ENCODE assay signal across 1 cellular context in genomic region chr1:59814901-59815825, GRCh38.
A peak's percentile ranks its signal among the peaks of the same experiment; 100 is the strongest.
TF ChIP-seq lines count a peak whose summit lies in the region.

TSS of gene HOOK1 (plus strand) at chr1:59814949. CDS start at chr1:59815118, 169 bp downstream.

TF ChIP-seq in WTC11, 78 proteins besides CTCF, POLR2A, EP300 and RAD21 (continued from another document and continues in another):
- no peak for TF ChIP-seq PRDM15 (CRISPR knock-in tag; IDR thresholded peaks at IDR 0.05)
- no peak for TF ChIP-seq SOX15 (CRISPR knock-in tag; IDR thresholded peaks at IDR 0.05)
- TF ChIP-seq EMX1 (CRISPR knock-in tag; IDR thresholded peaks at IDR 0.05) = no peak
- 0 out of 2 replicates have a peak, but pooled peaks have one; percentile 34 for TF ChIP-seq TP53 (CRISPR knock-in tag; IDR thresholded peaks at IDR 0.05)
- TF ChIP-seq ATF6 (CRISPR knock-in tag; IDR thresholded peaks at IDR 0.05) = no peak
- no peak for TF ChIP-seq RORB (CRISPR knock-in tag; IDR thresholded peaks at IDR 0.05)
- TF ChIP-seq IRF2 (CRISPR knock-in tag; IDR thresholded peaks at IDR 0.05; ENCODE audit: borderline replicate concordance, low read depth) = no peak
- TF ChIP-seq ZNF232 (CRISPR knock-in tag; IDR thresholded peaks at IDR 0.05) = no peak
- no peak for TF ChIP-seq ZNF671 (CRISPR knock-in tag; IDR thresholded peaks at IDR 0.05)
- TF ChIP-seq JAZF1 (CRISPR knock-in tag; IDR thresholded peaks at IDR 0.05) = no peak
- TF ChIP-seq HMGA2 (CRISPR knock-in tag; IDR thresholded peaks at IDR 0.05) = no peak
- TF ChIP-seq FOXK1 (CRISPR knock-in tag; IDR thresholded peaks at IDR 0.05) = 0 out of 2 replicates have a peak, but pooled peaks have one; percentile 22
- TF ChIP-seq KAT7 (CRISPR knock-in tag; IDR thresholded peaks at IDR 0.05; ENCODE audit: borderline replicate concordance) = 0 out of 2 replicates have a peak, but pooled peaks have one; percentile 50
- no peak; the same call in 1 of the 2 replicates for TF ChIP-seq RELA (CRISPR knock-in tag; IDR thresholded peaks at IDR 0.05; ENCODE audit: borderline replicate concordance)
- TF ChIP-seq CBFB (CRISPR knock-in tag; IDR thresholded peaks at IDR 0.05; ENCODE audit: low read depth) = no peak
- TF ChIP-seq SMAD3 (CRISPR knock-in tag; IDR thresholded peaks at IDR 0.05; ENCODE audit: borderline replicate concordance) = no peak
- TF ChIP-seq CREB1 (CRISPR knock-in tag; IDR thresholded peaks at IDR 0.05) = peak; percentile 50; the same call in 1 of the 2 replicates
- peak; percentile 54; the same call in 1 of the 2 replicates for TF ChIP-seq NFE2L1 (CRISPR knock-in tag; IDR thresholded peaks at IDR 0.05)
- TF ChIP-seq, protein P1, sequence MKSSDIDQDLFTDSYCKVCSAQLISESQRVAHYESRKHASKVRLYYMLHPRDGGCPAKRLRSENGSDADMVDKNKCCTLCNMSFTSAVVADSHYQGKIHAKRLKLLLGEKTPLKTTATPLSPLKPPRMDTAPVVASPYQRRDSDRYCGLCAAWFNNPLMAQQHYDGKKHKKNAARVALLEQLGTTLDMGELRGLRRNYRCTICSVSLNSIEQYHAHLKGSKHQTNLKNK (CRISPR knock-in tag; IDR thresholded peaks at IDR 0.05) = no peak
- TF ChIP-seq, protein P2, sequence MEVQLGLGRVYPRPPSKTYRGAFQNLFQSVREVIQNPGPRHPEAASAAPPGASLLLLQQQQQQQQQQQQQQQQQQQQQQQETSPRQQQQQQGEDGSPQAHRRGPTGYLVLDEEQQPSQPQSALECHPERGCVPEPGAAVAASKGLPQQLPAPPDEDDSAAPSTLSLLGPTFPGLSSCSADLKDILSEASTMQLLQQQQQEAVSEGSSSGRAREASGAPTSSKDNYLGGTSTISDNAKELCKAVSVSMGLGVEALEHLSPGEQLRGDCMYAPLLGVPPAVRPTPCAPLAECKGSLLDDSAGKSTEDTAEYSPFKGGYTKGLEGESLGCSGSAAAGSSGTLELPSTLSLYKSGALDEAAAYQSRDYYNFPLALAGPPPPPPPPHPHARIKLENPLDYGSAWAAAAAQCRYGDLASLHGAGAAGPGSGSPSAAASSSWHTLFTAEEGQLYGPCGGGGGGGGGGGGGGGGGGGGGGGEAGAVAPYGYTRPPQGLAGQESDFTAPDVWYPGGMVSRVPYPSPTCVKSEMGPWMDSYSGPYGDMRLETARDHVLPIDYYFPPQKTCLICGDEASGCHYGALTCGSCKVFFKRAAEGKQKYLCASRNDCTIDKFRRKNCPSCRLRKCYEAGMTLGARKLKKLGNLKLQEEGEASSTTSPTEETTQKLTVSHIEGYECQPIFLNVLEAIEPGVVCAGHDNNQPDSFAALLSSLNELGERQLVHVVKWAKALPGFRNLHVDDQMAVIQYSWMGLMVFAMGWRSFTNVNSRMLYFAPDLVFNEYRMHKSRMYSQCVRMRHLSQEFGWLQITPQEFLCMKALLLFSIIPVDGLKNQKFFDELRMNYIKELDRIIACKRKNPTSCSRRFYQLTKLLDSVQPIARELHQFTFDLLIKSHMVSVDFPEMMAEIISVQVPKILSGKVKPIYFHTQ (CRISPR knock-in tag; IDR thresholded peaks at IDR 0.05) = no peak
- TF ChIP-seq ZBTB43 (CRISPR knock-in tag; IDR thresholded peaks at IDR 0.05) = peak; percentile 72
- TF ChIP-seq, protein P3, sequence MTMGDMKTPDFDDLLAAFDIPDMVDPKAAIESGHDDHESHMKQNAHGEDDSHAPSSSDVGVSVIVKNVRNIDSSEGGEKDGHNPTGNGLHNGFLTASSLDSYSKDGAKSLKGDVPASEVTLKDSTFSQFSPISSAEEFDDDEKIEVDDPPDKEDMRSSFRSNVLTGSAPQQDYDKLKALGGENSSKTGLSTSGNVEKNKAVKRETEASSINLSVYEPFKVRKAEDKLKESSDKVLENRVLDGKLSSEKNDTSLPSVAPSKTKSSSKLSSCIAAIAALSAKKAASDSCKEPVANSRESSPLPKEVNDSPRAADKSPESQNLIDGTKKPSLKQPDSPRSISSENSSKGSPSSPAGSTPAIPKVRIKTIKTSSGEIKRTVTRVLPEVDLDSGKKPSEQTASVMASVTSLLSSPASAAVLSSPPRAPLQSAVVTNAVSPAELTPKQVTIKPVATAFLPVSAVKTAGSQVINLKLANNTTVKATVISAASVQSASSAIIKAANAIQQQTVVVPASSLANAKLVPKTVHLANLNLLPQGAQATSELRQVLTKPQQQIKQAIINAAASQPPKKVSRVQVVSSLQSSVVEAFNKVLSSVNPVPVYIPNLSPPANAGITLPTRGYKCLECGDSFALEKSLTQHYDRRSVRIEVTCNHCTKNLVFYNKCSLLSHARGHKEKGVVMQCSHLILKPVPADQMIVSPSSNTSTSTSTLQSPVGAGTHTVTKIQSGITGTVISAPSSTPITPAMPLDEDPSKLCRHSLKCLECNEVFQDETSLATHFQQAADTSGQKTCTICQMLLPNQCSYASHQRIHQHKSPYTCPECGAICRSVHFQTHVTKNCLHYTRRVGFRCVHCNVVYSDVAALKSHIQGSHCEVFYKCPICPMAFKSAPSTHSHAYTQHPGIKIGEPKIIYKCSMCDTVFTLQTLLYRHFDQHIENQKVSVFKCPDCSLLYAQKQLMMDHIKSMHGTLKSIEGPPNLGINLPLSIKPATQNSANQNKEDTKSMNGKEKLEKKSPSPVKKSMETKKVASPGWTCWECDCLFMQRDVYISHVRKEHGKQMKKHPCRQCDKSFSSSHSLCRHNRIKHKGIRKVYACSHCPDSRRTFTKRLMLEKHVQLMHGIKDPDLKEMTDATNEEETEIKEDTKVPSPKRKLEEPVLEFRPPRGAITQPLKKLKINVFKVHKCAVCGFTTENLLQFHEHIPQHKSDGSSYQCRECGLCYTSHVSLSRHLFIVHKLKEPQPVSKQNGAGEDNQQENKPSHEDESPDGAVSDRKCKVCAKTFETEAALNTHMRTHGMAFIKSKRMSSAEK (CRISPR knock-in tag; IDR thresholded peaks at IDR 0.05; ENCODE audit: borderline replicate concordance) = peak; percentile 7; the same call in 1 of the 2 replicates
- TF ChIP-seq NR1H2 (CRISPR knock-in tag; IDR thresholded peaks at IDR 0.05) = no peak
- no peak for TF ChIP-seq SP1 (CRISPR knock-in tag; conservative IDR thresholded peaks at IDR 0.05)
- TF ChIP-seq ZNF219 (CRISPR knock-in tag; IDR thresholded peaks at IDR 0.05; ENCODE audit: borderline replicate concordance) = 0 out of 2 replicates have a peak, but pooled peaks have one; percentile 59
- TF ChIP-seq ZNF416 (CRISPR knock-in tag; IDR thresholded peaks at IDR 0.05) = no peak
- 0 out of 2 replicates have a peak, but pooled peaks have one; percentile 37 for TF ChIP-seq E2F5 (CRISPR knock-in tag; IDR thresholded peaks at IDR 0.05)
- TF ChIP-seq ZNF423 (CRISPR knock-in tag; IDR thresholded peaks at IDR 0.05) = no peak
- TF ChIP-seq, protein P4, sequence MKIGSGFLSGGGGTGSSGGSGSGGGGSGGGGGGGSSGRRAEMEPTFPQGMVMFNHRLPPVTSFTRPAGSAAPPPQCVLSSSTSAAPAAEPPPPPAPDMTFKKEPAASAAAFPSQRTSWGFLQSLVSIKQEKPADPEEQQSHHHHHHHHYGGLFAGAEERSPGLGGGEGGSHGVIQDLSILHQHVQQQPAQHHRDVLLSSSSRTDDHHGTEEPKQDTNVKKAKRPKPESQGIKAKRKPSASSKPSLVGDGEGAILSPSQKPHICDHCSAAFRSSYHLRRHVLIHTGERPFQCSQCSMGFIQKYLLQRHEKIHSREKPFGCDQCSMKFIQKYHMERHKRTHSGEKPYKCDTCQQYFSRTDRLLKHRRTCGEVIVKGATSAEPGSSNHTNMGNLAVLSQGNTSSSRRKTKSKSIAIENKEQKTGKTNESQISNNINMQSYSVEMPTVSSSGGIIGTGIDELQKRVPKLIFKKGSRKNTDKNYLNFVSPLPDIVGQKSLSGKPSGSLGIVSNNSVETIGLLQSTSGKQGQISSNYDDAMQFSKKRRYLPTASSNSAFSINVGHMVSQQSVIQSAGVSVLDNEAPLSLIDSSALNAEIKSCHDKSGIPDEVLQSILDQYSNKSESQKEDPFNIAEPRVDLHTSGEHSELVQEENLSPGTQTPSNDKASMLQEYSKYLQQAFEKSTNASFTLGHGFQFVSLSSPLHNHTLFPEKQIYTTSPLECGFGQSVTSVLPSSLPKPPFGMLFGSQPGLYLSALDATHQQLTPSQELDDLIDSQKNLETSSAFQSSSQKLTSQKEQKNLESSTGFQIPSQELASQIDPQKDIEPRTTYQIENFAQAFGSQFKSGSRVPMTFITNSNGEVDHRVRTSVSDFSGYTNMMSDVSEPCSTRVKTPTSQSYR (CRISPR knock-in tag; IDR thresholded peaks at IDR 0.05) = peak; percentile 46; the same call in 1 of the 2 replicates
- TF ChIP-seq, protein P5, sequence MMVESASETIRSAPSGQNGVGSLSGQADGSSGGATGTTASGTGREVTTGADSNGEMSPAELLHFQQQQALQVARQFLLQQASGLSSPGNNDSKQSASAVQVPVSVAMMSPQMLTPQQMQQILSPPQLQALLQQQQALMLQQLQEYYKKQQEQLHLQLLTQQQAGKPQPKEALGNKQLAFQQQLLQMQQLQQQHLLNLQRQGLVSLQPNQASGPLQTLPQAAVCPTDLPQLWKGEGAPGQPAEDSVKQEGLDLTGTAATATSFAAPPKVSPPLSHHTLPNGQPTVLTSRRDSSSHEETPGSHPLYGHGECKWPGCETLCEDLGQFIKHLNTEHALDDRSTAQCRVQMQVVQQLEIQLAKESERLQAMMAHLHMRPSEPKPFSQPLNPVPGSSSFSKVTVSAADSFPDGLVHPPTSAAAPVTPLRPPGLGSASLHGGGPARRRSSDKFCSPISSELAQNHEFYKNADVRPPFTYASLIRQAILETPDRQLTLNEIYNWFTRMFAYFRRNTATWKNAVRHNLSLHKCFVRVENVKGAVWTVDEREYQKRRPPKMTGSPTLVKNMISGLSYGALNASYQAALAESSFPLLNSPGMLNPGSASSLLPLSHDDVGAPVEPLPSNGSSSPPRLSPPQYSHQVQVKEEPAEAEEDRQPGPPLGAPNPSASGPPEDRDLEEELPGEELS (CRISPR knock-in tag; IDR thresholded peaks at IDR 0.05) = peak; percentile 83
- TF ChIP-seq, protein P6, sequence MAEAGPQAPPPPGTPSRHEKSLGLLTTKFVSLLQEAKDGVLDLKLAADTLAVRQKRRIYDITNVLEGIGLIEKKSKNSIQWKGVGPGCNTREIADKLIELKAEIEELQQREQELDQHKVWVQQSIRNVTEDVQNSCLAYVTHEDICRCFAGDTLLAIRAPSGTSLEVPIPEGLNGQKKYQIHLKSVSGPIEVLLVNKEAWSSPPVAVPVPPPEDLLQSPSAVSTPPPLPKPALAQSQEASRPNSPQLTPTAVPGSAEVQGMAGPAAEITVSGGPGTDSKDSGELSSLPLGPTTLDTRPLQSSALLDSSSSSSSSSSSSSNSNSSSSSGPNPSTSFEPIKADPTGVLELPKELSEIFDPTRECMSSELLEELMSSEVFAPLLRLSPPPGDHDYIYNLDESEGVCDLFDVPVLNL (CRISPR knock-in tag; IDR thresholded peaks at IDR 0.05; ENCODE audit: borderline replicate concordance, low read depth) = no peak
- TF ChIP-seq JUN (CRISPR knock-in tag; IDR thresholded peaks at IDR 0.05) = peak; percentile 45; the same call in 1 of the 2 replicates
- TF ChIP-seq NFATC4 (CRISPR knock-in tag; IDR thresholded peaks at IDR 0.05) = no peak
- TF ChIP-seq ZNF121 (CRISPR knock-in tag; IDR thresholded peaks at IDR 0.05) = no peak
- TF ChIP-seq ZNF396 (CRISPR knock-in tag; IDR thresholded peaks at IDR 0.05; ENCODE audit: borderline replicate concordance) = no peak
- peak; percentile 83 for TF ChIP-seq FOXP1 (CRISPR knock-in tag; IDR thresholded peaks at IDR 0.05; ENCODE audit: borderline replicate concordance)
